In genomic region chr11:59053387-59053786, GRCh38 we compare ENCODE assay signal across 8 cellular contexts. TPM values are rescaled to one million over a fixed set of nuclear protein-coding genes. Genes with fewer than 3 reads are reported as not detected.
DNase-seq lines count a peak whose midpoint lies in the region; TF ChIP-seq lines count a peak whose summit lies in the region.

No MANE protein-coding gene starts in this region.

- H4K8ac ChIP-seq in H9 (replicated peaks; ENCODE audit: insufficient read length, low read depth, low read length) (no peak overlapping the region), trophoblast cell (ENCODE audit: low read depth, low read length) (no peak overlapping the region)

- H3K9me2 ChIP-seq in OCI-LY1 (ENCODE audit: low read depth, low read length), result no peaks in the 10 kb centered on the region

- H3K27ac ChIP-seq in H9 (ENCODE audit: insufficient read length, low read depth, low read length) (no peak overlapping the region), OCI-LY1 (ENCODE audit: low read depth, low read length, poor library complexity, severe bottlenecking) (no peak overlapping the region), trophoblast cell (ENCODE audit: low read depth, low read length) (no peak overlapping the region)

- no peak overlapping the region for H2BK20ac ChIP-seq in H9 (ENCODE audit: low read depth, low read length, poor library complexity, severe bottlenecking)

- no peak overlapping the region for H3K23ac ChIP-seq in H9 (ENCODE audit: insufficient read length, low read depth, low read length)
- H3K23ac ChIP-seq in trophoblast cell (ENCODE audit: low read length), result no peak overlapping the region

- no peak overlapping the region for H3K56ac ChIP-seq in H9 (ENCODE audit: insufficient read length, low read depth, low read length)

- no peaks in the 10 kb centered on the region for H3F3A ChIP-seq in OCI-LY1 (ENCODE audit: insufficient read depth, low read length)

- H3K4me1 Mint-ChIP-seq in H9 (peaks cover 39 to 48% of the 10 kb centered on the region in 2 experiments), type B pancreatic cell (ENCODE audit: unreplicated experiment) (peaks cover 5% of the 10 kb centered on the region)

- H3K18ac ChIP-seq in H9 (ENCODE audit: insufficient read length, low read depth, low read length), result no peak overlapping the region
- no peak overlapping the region for H3K18ac ChIP-seq in trophoblast cell (ENCODE audit: low read length)

- H3K4me3 ChIP-seq in GM12864 (ENCODE audit: low read depth, low read length) (no peak overlapping the region), OCI-LY1 (ENCODE audit: low read depth, low read length, poor library complexity, severe bottlenecking) (no peak overlapping the region), fibroblast of villous mesenchyme (ENCODE audit: low read depth, low read length) (no peak overlapping the region), trophoblast cell (ENCODE audit: low read depth, low read length) (no peak overlapping the region)

- H3K27ac Mint-ChIP-seq in H9, result no peak overlapping the region
- no peak overlapping the region for H3K27ac Mint-ChIP-seq in type B pancreatic cell

- no CpG with 5 or more reads among the region's 2 CpGs for WGBS in H9 (ENCODE audit: extremely low coverage, insufficient read length, low lambda C conversion rate)
- no CpG with 5 or more reads among the region's 2 CpGs for WGBS in trophoblast cell (ENCODE audit: extremely low coverage, insufficient coverage, insufficient read length)

- H2BK15ac ChIP-seq in H9 (ENCODE audit: low read depth, low read length), result no peak overlapping the region

- no peak overlapping the region for H3K9ac ChIP-seq in H9 (ENCODE audit: extremely low read depth, insufficient read length, low read length)
- H3K9ac ChIP-seq in OCI-LY1 (ENCODE audit: low read length), result no peak overlapping the region
- no peak overlapping the region for H3K9ac ChIP-seq in trophoblast cell (ENCODE audit: low read length)

- H3K27me3 Mint-ChIP-seq in H9 (ENCODE audit: low read depth) (peaks cover 6% of the 10 kb centered on the region), type B pancreatic cell (peaks cover 37% of the 10 kb centered on the region)

- H3K36me3 Mint-ChIP-seq in H9 (ENCODE audit: insufficient read depth in 1 of 3, low read depth in 3 of 3), result no peaks in the 10 kb centered on the region
- H3K36me3 Mint-ChIP-seq in type B pancreatic cell, result no peaks in the 10 kb centered on the region

- H3K23me2 ChIP-seq in H9 (ENCODE audit: insufficient read length, low read depth, low read length, poor library complexity, severe bottlenecking), result no peaks in the 10 kb centered on the region

- H3K9me3 Mint-ChIP-seq in H9, result no peaks in the 10 kb centered on the region
- no peaks in the 10 kb centered on the region for H3K9me3 Mint-ChIP-seq in type B pancreatic cell

- H3K4me2 ChIP-seq in H9 (ENCODE audit: insufficient read depth, insufficient read length, low read length), result no peak overlapping the region
- H3K4me2 ChIP-seq in OCI-LY1 (ENCODE audit: low read length), result no peak overlapping the region
- H3K4me2 ChIP-seq in trophoblast cell (ENCODE audit: low read length), result no peak overlapping the region

- TF ChIP-seq CTCF in GM12864 (IDR thresholded peaks at IDR 0.05; ENCODE audit: low read depth, low read length, missing control alignments), result peak; percentile 82
- TF ChIP-seq CTCF in H9 (conservative IDR thresholded peaks at IDR 0.05), result peak; percentile 78
- TF ChIP-seq CTCF in OCI-LY1 (IDR thresholded peaks at IDR 0.05; ENCODE audit: low read length), result peak; percentile 74
- TF ChIP-seq CTCF in fibroblast of villous mesenchyme (IDR thresholded peaks at IDR 0.05; ENCODE audit: insufficient read depth, low read depth, low read length), result peak; percentile 78
- peak; percentile 80 for TF ChIP-seq CTCF in type B pancreatic cell (conservative IDR thresholded peaks at IDR 0.05)

- no peaks in the 10 kb centered on the region for H3K36me3 ChIP-seq in OCI-LY1 (ENCODE audit: insufficient read depth, low read length)
- H3K36me3 ChIP-seq in trophoblast cell (ENCODE audit: control insufficient read depth in 1 of 2, insufficient read depth in 2 of 2, low read length in 2 of 2), result no peaks in the 10 kb centered on the region

- H3K79me2 ChIP-seq in H9 (ENCODE audit: insufficient read depth, low read length) (no peaks in the 10 kb centered on the region), OCI-LY1 (ENCODE audit: insufficient read depth, low read length) (no peaks in the 10 kb centered on the region), trophoblast cell (ENCODE audit: control insufficient read depth, insufficient read depth, low read length, poor library complexity) (no peaks in the 10 kb centered on the region)

- H3K9me3 ChIP-seq in H9 (ENCODE audit: control insufficient read depth, low read depth, low read length) (no peaks in the 10 kb centered on the region), OCI-LY1 (ENCODE audit: low read length) (no peaks in the 10 kb centered on the region), trophoblast cell (ENCODE audit: insufficient read depth, low read depth, low read length) (no peaks in the 10 kb centered on the region)

- H3K14ac ChIP-seq in H9 (ENCODE audit: insufficient read depth, low read length) (no peak overlapping the region), trophoblast cell (ENCODE audit: low read length) (no peak overlapping the region)

- no peaks in the 10 kb centered on the region; the same call in 1 of the 2 replicates for H3K4me1 ChIP-seq in H9 (ENCODE audit: insufficient read depth, low read length)
- H3K4me1 ChIP-seq in OCI-LY1 (ENCODE audit: insufficient read depth, low read length, severe bottlenecking), result peaks cover 42% of the 10 kb centered on the region
- no peaks in the 10 kb centered on the region for H3K4me1 ChIP-seq in trophoblast cell (ENCODE audit: control insufficient read depth in 1 of 2, insufficient read depth in 2 of 2, low read length in 2 of 2)

- H4K91ac ChIP-seq in H9 (ENCODE audit: insufficient read length, low read depth, low read length), result no peak overlapping the region
- no peak overlapping the region for H4K91ac ChIP-seq in trophoblast cell (ENCODE audit: low read depth, low read length)

- H3K4me3 Mint-ChIP-seq in H9 (no peak overlapping the region), type B pancreatic cell (no peak overlapping the region)

- H3K79me1 ChIP-seq in H9 (ENCODE audit: insufficient read depth, low read depth, low read length, poor library complexity, severe bottlenecking) (no peaks in the 10 kb centered on the region), trophoblast cell (ENCODE audit: low read length) (no peaks in the 10 kb centered on the region)

- no peak overlapping the region for H4K12ac ChIP-seq in trophoblast cell (ENCODE audit: low read depth, low read length)

- no peaks in the 10 kb centered on the region for H3K27me3 ChIP-seq in H9 (ENCODE audit: insufficient read depth, low read length)
- no peaks in the 10 kb centered on the region for H3K27me3 ChIP-seq in OCI-LY1 (ENCODE audit: insufficient read depth, low read length)
- H3K27me3 ChIP-seq in trophoblast cell (ENCODE audit: insufficient read depth, low read length), result no peaks in the 10 kb centered on the region

- H2BK5ac ChIP-seq in H9 (ENCODE audit: insufficient read length, low read length) (no peak overlapping the region), trophoblast cell (ENCODE audit: low read depth, low read length, poor library complexity) (no peak overlapping the region)

- H4K5ac ChIP-seq in H9 (ENCODE audit: insufficient read length, low read depth, low read length), result no peak overlapping the region

- H3T11ph ChIP-seq in H9 (ENCODE audit: low read length), result no peak overlapping the region

- H4K20me1 ChIP-seq in H9 (ENCODE audit: control insufficient read depth, insufficient read depth, insufficient read length) (no peaks in the 10 kb centered on the region), OCI-LY1 (ENCODE audit: insufficient read depth, low read length) (no peaks in the 10 kb centered on the region)

- DNase-seq in GM12864 (ENCODE audit: low read depth) (peak; percentile 39), H9 (peak; percentile 62), fibroblast of villous mesenchyme (ENCODE audit: low read depth) (peak; percentile 64), trophoblast cell (peak; percentile 52 to 74), type B pancreatic cell (ENCODE audit: extremely low spot score, unreplicated experiment) (no peak), T1000 (lab: John Stamatoyannopoulos, UW) (no peak)
- peak; percentile 79 for DNase-seq in activated T-cell treated with anti-CD3 and anti-CD28 coated beads, Interleukin-2, amount 50 U/mL, for 1 hour

- H2BK120ac ChIP-seq in H9 (ENCODE audit: low read depth, low read length, poor library complexity, severe bottlenecking), result no peak overlapping the region
- H2BK120ac ChIP-seq in trophoblast cell (ENCODE audit: insufficient read depth, low read length, poor library complexity), result no peak overlapping the region

- H2BK12ac ChIP-seq in H9 (ENCODE audit: insufficient read length, low read depth, low read length), result no peak overlapping the region
- no peak overlapping the region for H2BK12ac ChIP-seq in trophoblast cell (ENCODE audit: low read length)

- H3K4ac ChIP-seq in H9 (ENCODE audit: low read depth, low read length) (no peak overlapping the region), trophoblast cell (ENCODE audit: low read depth, low read length) (no peak overlapping the region)

- H2AK5ac ChIP-seq in H9 (ENCODE audit: insufficient read length, low read length) (no peak overlapping the region), trophoblast cell (ENCODE audit: low read length) (no peak overlapping the region)

- H2AFZ ChIP-seq in H9 (ENCODE audit: low read length), result no peak overlapping the region
- H2AFZ ChIP-seq in OCI-LY1 (ENCODE audit: low read length), result no peak overlapping the region
- H2AFZ ChIP-seq in trophoblast cell (ENCODE audit: insufficient read depth, low read length, poor library complexity), result no peak overlapping the region

RNA-seq across cellular contexts. Expression of gene GLYATL1B, which starts 32.7 kb away (rescaled TPM):
- not detected in 2 replicates for total RNA-seq in H9 (2021)
- not detected in 2 replicates for total RNA-seq in fibroblast of villous mesenchyme
- not detected in 2 replicates for polyA plus RNA-seq in trophoblast cell (2013)
- total RNA-seq in type B pancreatic cell (ENCODE audit: low replicate concordance), result not detected in 2 replicates

RNA-seq across cellular contexts. Expression of gene FAM111B, which starts 53.6 kb away (rescaled TPM):
- total RNA-seq in H9 (2021) (31.9 and 35.0 TPM in 2 replicates), fibroblast of villous mesenchyme (12.1 and 12.2 TPM in 2 replicates), type B pancreatic cell (ENCODE audit: low replicate concordance) (12.7 and 13.2 TPM in 2 replicates)
- polyA plus RNA-seq in trophoblast cell (2013), result 6.6 and 6.9 TPM in 2 replicates

Comparison
In these comparisons a context has a peak if more than half of its experiments do, and no peak if none do; other contexts are left out.
1. DNase-seq: peak in GM12864 (single experiment), H9 (single experiment), activated T-cell treated with anti-CD3 and anti-CD28 coated beads, Interleukin-2, amount 50 U/mL, for 1 hour (single experiment), fibroblast of villous mesenchyme (single experiment) and trophoblast cell (2 of 2); none in type B pancreatic cell (single experiment) and T1000 (single experiment).
2. Peak in every context shown above with its lines, with median percentiles within 50 percentile points of each other: CTCF ChIP-seq.